15 cellular contexts compared by ENCODE assay signal in the genomic region with DNA sequence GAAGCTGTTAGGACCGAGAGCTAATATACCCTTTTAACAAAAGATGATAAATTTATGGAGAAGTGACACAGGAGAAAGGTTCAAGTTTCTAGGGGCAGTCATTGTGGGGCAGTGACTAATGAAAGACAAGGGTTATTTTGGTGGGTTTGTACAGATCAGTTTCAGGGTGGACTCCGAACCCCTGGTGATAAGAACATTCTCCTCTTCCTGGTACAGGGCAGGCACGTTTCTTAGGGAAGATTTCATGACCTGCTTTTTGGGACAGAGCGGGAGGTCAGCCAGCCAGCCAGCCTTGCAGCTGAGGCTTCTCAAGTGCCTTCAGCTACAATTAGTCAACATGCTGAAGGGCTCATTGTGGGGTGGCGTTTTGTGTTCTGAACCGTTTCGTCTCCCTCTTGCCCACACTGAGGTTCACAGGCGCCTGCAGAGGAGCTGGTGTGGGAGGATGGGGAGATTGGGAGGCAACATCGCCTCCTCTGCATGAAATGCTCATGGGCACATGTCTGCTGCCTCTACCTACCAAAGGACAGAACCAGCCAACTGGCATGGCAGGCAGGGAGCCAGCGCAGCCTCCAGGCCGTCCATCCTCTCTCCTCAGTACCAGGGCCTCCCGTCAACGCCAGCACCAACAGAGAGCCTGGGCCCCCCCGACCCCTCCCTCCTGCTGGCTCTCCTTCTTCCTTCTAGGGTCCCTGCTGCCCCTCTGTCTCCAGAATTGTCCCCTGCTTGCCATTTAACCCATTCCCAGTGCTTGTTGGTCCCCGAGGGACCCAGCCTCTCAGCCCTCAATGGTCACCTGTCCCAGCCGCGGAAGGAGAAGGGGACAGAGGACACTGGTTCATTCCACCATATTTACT. TPM values are rescaled to one million over a fixed set of nuclear protein-coding genes. Genes with fewer than 3 reads are reported as not detected.
DNase-seq lines count a peak whose midpoint lies in the region; ATAC-seq, FAIRE-seq and TF ChIP-seq lines count a peak whose summit lies in the region.
"Had no signal": no experiment of that assay in that cellular context is flagged by ENCODE, and none has a peak within 500 bp of the region (broad histone marks: within the 10 kb centered on the region; RNA-seq: fewer than 3 reads in every experiment).

No MANE protein-coding gene starts in this region.

- H3K9me3 ChIP-seq in Karpas-422 (ENCODE audit: low read length) = no peaks in the 10 kb centered on the region
- no peaks in the 10 kb centered on the region for H3K9me3 ChIP-seq in K562 (replicated peaks; ENCODE audit: control insufficient read depth, insufficient read depth, low read depth, low read length)
- H3K9me3 ChIP-seq in lower lobe of right lung = no peaks in the 10 kb centered on the region
- H3K9me3 ChIP-seq in smooth muscle cell (replicated peaks; ENCODE audit: low read depth) = no peaks in the 10 kb centered on the region
- H3K9me3 ChIP-seq in tibial artery = no peaks in the 10 kb centered on the region
- H3K9me3 ChIP-seq: BLaER1, esophagus muscularis mucosa, heart left ventricle had no signal

- H3K4me1 ChIP-seq in Karpas-422 (ENCODE audit: low read length) (no peaks in the 10 kb centered on the region), K562 (replicated peaks in 1 of 2; ENCODE audit: control insufficient read depth in 2 of 2, insufficient read depth in 2 of 2, low read length in 2 of 2) (peaks cover 21 to 22% of the 10 kb centered on the region in 2 experiments), lower lobe of right lung (peaks cover 4% of the 10 kb centered on the region), smooth muscle cell (ENCODE audit: low read depth) (peaks cover 10% of the 10 kb centered on the region), tibial artery (peaks cover 0 to 18% (median 0%) of the 10 kb centered on the region in 4 donors)

- no peak overlapping the region for H3K4me2 ChIP-seq in Karpas-422 (ENCODE audit: low read depth, low read length, poor library complexity, severe bottlenecking)
- H3K4me2 ChIP-seq in K562 (ENCODE audit: insufficient read depth, low read length) = no peak overlapping the region
- no peak overlapping the region for H3K4me2 ChIP-seq in smooth muscle cell
- H3K4me2 ChIP-seq: BLaER1, neural progenitor cell had no signal

- H3K79me2 ChIP-seq in Karpas-422 (ENCODE audit: low read length) = no peaks in the 10 kb centered on the region
- H3K79me2 ChIP-seq in K562 (ENCODE audit: control insufficient read depth, insufficient read depth, low read length) = no peaks in the 10 kb centered on the region
- H3K79me2 ChIP-seq in smooth muscle cell (ENCODE audit: low read depth) = no peaks in the 10 kb centered on the region

- no peak for TF ChIP-seq POLR2A in K562 (conservative IDR thresholded peaks at IDR 0.05)

- intact Hi-C loops in K562 (cut with micrococcal nuclease) = no loop called here
- intact Hi-C loops in lower lobe of right lung (cut with DNase I) = no loop called here
- intact Hi-C loops in tibial artery (cut with DNase I; ENCODE audit: low total_unique reads) = no loop called here

- H2AFZ ChIP-seq in Karpas-422 (ENCODE audit: low read length) (no peak overlapping the region), K562 (ENCODE audit: low read depth, low read length) (peak overlapping the region; percentile 76; the same call in 1 of the 2 replicates), smooth muscle cell (ENCODE audit: low read depth) (no peak overlapping the region)
- H2AFZ ChIP-seq: neural progenitor cell had no signal

- in situ Hi-C loops in K562 (cut with MboI) = no loop called here

- no TSS peak for BruUV-seq in K562 (replicated peaks; lab: Mats Ljungman, UMichigan)

- H3K9ac ChIP-seq in Karpas-422 (ENCODE audit: low read length) (no peak overlapping the region), K562 (ENCODE audit: insufficient read depth in 1 of 2, low read depth in 2 of 2, low read length in 2 of 2) (no peak overlapping the region), smooth muscle cell (ENCODE audit: low read depth) (peak overlapping the region; percentile 69)
- H3K9ac ChIP-seq: BLaER1, neural progenitor cell had no signal

- peaks cover 20% of the 10 kb centered on the region for H3F3A ChIP-seq in smooth muscle cell (ENCODE audit: low read depth)

- H3K9me1 ChIP-seq in K562 (ENCODE audit: control insufficient read depth, insufficient read depth, low read length) = no peaks in the 10 kb centered on the region

- H3K27me3 ChIP-seq in Karpas-422 (ENCODE audit: low read length) (no peaks in the 10 kb centered on the region), K562 (ENCODE audit: control insufficient read depth in 2 of 2, insufficient read depth in 2 of 2, low read length in 2 of 2) (peaks cover 2% of the 10 kb centered on the region in 2 experiments; a peak in 1 of 5 replicates), lower lobe of right lung (ENCODE audit: low read depth) (no peaks in the 10 kb centered on the region), smooth muscle cell (ENCODE audit: low read depth) (no peaks in the 10 kb centered on the region), tibial artery (no peaks in the 10 kb centered on the region)
- H3K27me3 ChIP-seq: BLaER1, dorsolateral prefrontal cortex, esophagus muscularis mucosa, heart left ventricle, neural progenitor cell had no signal

- no peak for FAIRE-seq in K562 (lab: Jason Lieb, UNC)

- CTCF ChIA-PET in K562 (lab: Yijun Ruan, JAX; ENCODE audit: low intra/inter-chr PET ratio) = no interaction called here

- TF ChIP-seq EP300 in K562 (IDR thresholded peaks at IDR 0.05; ENCODE audit: low read length) = no peak

- DNase-seq in Karpas-422 = peak; percentile 9
- DNase-seq in K562 (ENCODE audit: extremely low read depth in 1 of 4, low spot score in 3 of 4) = no peak
- DNase-seq in lower lobe of right lung = no peak
- DNase-seq in smooth muscle cell (lab: John Stamatoyannopoulos, UW; ENCODE audit: unreplicated experiment) = no peak
- no peak for DNase-seq in NCI-H526 (lab: John Stamatoyannopoulos, UW)
- no peak for DNase-seq in tibial artery
- no peak for DNase-seq in KG1 (lab: John Stamatoyannopoulos, UW)
- DNase-seq: activated T-cell treated with anti-CD3 and anti-CD28 coated beads, Interleukin-2, amount 50 U/mL, for 1 hour; dorsolateral prefrontal cortex; heart left ventricle; right cardiac atrium; stimulated activated CD4-positive, alpha-beta T cell treated with anti-CD3 and anti-CD28 coated beads, Interleukin-2, amount 100 ng/mL, for 48 hours had no signal

- ATAC-seq in K562 (no peak), lower lobe of right lung (peak; percentile 29 to 34)

- POLR2A ChIA-PET in K562 (lab: Yijun Ruan, JAX) = interaction anchor here (0.9 to 1.2 kb wide), 2 partner anchors 9 to 20 kb away, joined by 3 read pairs; no protein-coding TSS in a partner anchor

- H4K20me1 ChIP-seq in Karpas-422 (ENCODE audit: insufficient read depth, low read depth, low read length) (no peaks in the 10 kb centered on the region), K562 (replicated peaks; ENCODE audit: control insufficient read depth, insufficient read depth, low read length) (no peaks in the 10 kb centered on the region), smooth muscle cell (ENCODE audit: low read depth) (no peaks in the 10 kb centered on the region)

- no peak for TF ChIP-seq CTCF in K562 (IDR thresholded peaks at IDR 0.05 in 2 of 3, conservative IDR thresholded peaks at IDR 0.05 in 1 of 3; ENCODE audit: insufficient read depth in 2 of 3, low read depth in 1 of 3, low read length in 3 of 3)
- no peak for TF ChIP-seq CTCF in lower lobe of right lung (IDR thresholded peaks at IDR 0.05)
- no peak for TF ChIP-seq CTCF in smooth muscle cell (IDR thresholded peaks at IDR 0.05; ENCODE audit: borderline replicate concordance, insufficient read depth, poor library complexity, severe bottlenecking)
- no peak for TF ChIP-seq CTCF in tibial artery (IDR thresholded peaks at IDR 0.05)

- no peak overlapping the region for H3K4me3 ChIP-seq in Karpas-422 (ENCODE audit: low read length)
- H3K4me3 ChIP-seq in K562 = no peak overlapping the region
- no peak overlapping the region for H3K4me3 ChIP-seq in lower lobe of right lung
- H3K4me3 ChIP-seq in smooth muscle cell = no peak overlapping the region
- H3K4me3 ChIP-seq in tibial artery = no peak overlapping the region
- H3K4me3 ChIP-seq: BLaER1, dorsolateral prefrontal cortex, esophagus muscularis mucosa, heart left ventricle, neural progenitor cell had no signal

- WGBS in K562 (ENCODE audit: insufficient coverage, low coverage, missing lambda C conversion rate) = 61% methylated on average over 16 of the region's 17 CpGs
- 94% methylated on average over 17 of the region's 17 CpGs for WGBS in smooth muscle cell (ENCODE audit: low lambda C conversion rate)

- no peaks in the 10 kb centered on the region for H3K36me3 ChIP-seq in Karpas-422 (ENCODE audit: insufficient read depth, low read length)
- H3K36me3 ChIP-seq in K562 (ENCODE audit: control insufficient read depth, insufficient read depth, low read length) = no peaks in the 10 kb centered on the region
- H3K36me3 ChIP-seq in lower lobe of right lung = no peaks in the 10 kb centered on the region
- no peaks in the 10 kb centered on the region for H3K36me3 ChIP-seq in smooth muscle cell (ENCODE audit: low read depth)
- H3K36me3 ChIP-seq in tibial artery = peaks cover 0 to 7% (median 5%) of the 10 kb centered on the region in 3 donors
- H3K36me3 ChIP-seq: BLaER1, heart left ventricle, neural progenitor cell had no signal

- H3K9me2 ChIP-seq in Karpas-422 (replicated peaks; ENCODE audit: insufficient read depth, low read length) = no peaks in the 10 kb centered on the region

- TF ChIP-seq RAD21 in K562 (CRISPR knock-in tag; conservative IDR thresholded peaks at IDR 0.05 in 1 of 2, IDR thresholded peaks at IDR 0.05 in 1 of 2) = no peak

- H3K27ac ChIP-seq in Karpas-422 (ENCODE audit: low read length) = no peak overlapping the region
- H3K27ac ChIP-seq in K562 (ENCODE audit: extremely low read depth, low read depth, low read length) = peak overlapping the region; percentile 6; the same call in 1 of the 3 replicates
- no peak overlapping the region for H3K27ac ChIP-seq in lower lobe of right lung
- peak overlapping the region; percentile 85 for H3K27ac ChIP-seq in smooth muscle cell (ENCODE audit: low read depth)
- no peak overlapping the region for H3K27ac ChIP-seq in tibial artery
- H3K27ac ChIP-seq: BLaER1, dorsolateral prefrontal cortex, esophagus muscularis mucosa, heart left ventricle, neural progenitor cell had no signal

RNA-seq across cellular contexts. Expression of a gene that starts 9.6 kb away (rescaled TPM):
- total RNA-seq in Karpas-422 (2014; rRNA removed; shearing (Covaris generic); ENCODE audit: low replicate concordance) = 28.3 and 34.3 TPM in 2 replicates
- total RNA-seq in K562 (2011; cell fraction: chromatin; rRNA removed; ENCODE audit: low replicate concordance) = 8.3 and 13.4 TPM in 2 replicates
- total RNA-seq in K562 (2011; cell fraction: nucleolus; rRNA removed) = 10.8 and 11.2 TPM in 2 replicates
- total RNA-seq in K562 (2011; cell fraction: nucleoplasm; rRNA removed) = 15.5 and 19.1 TPM in 2 replicates
- total RNA-seq in K562 (2014; rRNA removed) = 22.3 and 22.9 TPM in 2 replicates
- 18.7 and 21.7 TPM in 2 replicates for total RNA-seq in K562 (2014; rRNA removed; fragmentation: Illumina TruSeq; extraction: Trizol)
- 15.6 and 17.6 TPM in 2 replicates for total RNA-seq in K562 (2015; rRNA removed; fragmentation: Illumina TruSeq; extraction: Trizol)
- 17.1 and 21.3 TPM in 2 replicates for total RNA-seq in K562 (2021)
- polyA plus RNA-seq in K562 (2011; rRNA removed) = 17.7 and 19.0 TPM in 2 replicates
- 15.7 and 19.8 TPM in 2 replicates for polyA plus RNA-seq in K562 (2011; cell fraction: cytosol; rRNA removed)
- 11.0 and 12.8 TPM in 2 replicates for polyA plus RNA-seq in K562 (2011; cell fraction: nucleus; rRNA removed)
- polyA plus RNA-seq in K562 (2012) = 16.6 and 23.6 TPM in 2 replicates
- polyA plus RNA-seq in K562 (2014; fragmentation: Illumina TruSeq; extraction: Trizol) = 20.3 and 22.6 TPM in 2 replicates
- 10 to 100 TPM; 12.3 to 14.5 TPM for polyA plus RNA-seq in K562 (2014; fragmentation: Nextera tagmentation; extraction: Ambion mirVana)
- polyA plus RNA-seq in K562 (2014; rRNA removed) = 27.9 and 29.9 TPM in 2 replicates
- polyA minus RNA-seq in K562 (2011; rRNA and poly(A)+ RNA removed) = 16.9 and 22.1 TPM in 2 replicates
- 6.8 and 7.9 TPM in 2 replicates for polyA minus RNA-seq in K562 (2011; cell fraction: cytosol; rRNA and poly(A)+ RNA removed)
- 5.1 and 10.0 TPM in 2 replicates for polyA minus RNA-seq in K562 (2011; cell fraction: nucleus; rRNA and poly(A)+ RNA removed)
- total RNA-seq in lower lobe of right lung = 39.4 TPM
- 54.6 and 61.1 TPM in 2 replicates for total RNA-seq in smooth muscle cell
- 35.6 and 54.4 TPM in 2 replicates for polyA plus RNA-seq in smooth muscle cell

RNA-seq across cellular contexts. Expression of a gene that starts 47.3 kb away (rescaled TPM):
- total RNA-seq in Karpas-422 (2014; rRNA removed; shearing (Covaris generic); ENCODE audit: low replicate concordance) = 30.7 and 44.4 TPM in 2 replicates
- total RNA-seq in K562 (2011; cell fraction: chromatin; rRNA removed; ENCODE audit: low replicate concordance) = 60.6 and 93.7 TPM in 2 replicates
- 51.7 and 62.2 TPM in 2 replicates for total RNA-seq in K562 (2011; cell fraction: nucleolus; rRNA removed)
- 58.4 and 67.3 TPM in 2 replicates for total RNA-seq in K562 (2011; cell fraction: nucleoplasm; rRNA removed)
- 11.2 and 12.8 TPM in 2 replicates for total RNA-seq in K562 (2014; rRNA removed)
- total RNA-seq in K562 (2014; rRNA removed; fragmentation: Illumina TruSeq; extraction: Trizol) = 12.8 and 14.7 TPM in 2 replicates
- 10.7 and 11.7 TPM in 2 replicates for total RNA-seq in K562 (2015; rRNA removed; fragmentation: Illumina TruSeq; extraction: Trizol)
- total RNA-seq in K562 (2021) = 14.2 and 17.4 TPM in 2 replicates
- 18.2 and 19.2 TPM in 2 replicates for polyA plus RNA-seq in K562 (2011; rRNA removed)
- 10.3 and 11.9 TPM in 2 replicates for polyA plus RNA-seq in K562 (2011; cell fraction: cytosol; rRNA removed)
- polyA plus RNA-seq in K562 (2011; cell fraction: nucleus; rRNA removed) = 50.1 and 55.3 TPM in 2 replicates
- polyA plus RNA-seq in K562 (2012) = 10.9 and 18.8 TPM in 2 replicates
- 11.0 and 12.8 TPM in 2 replicates for polyA plus RNA-seq in K562 (2014; fragmentation: Illumina TruSeq; extraction: Trizol)
- 10 to 100 TPM; 13.3 to 13.4 TPM for polyA plus RNA-seq in K562 (2014; fragmentation: Nextera tagmentation; extraction: Ambion mirVana)
- 12.8 and 19.5 TPM in 2 replicates for polyA plus RNA-seq in K562 (2014; rRNA removed)
- 14.8 and 16.9 TPM in 2 replicates for polyA minus RNA-seq in K562 (2011; rRNA and poly(A)+ RNA removed)
- 6.4 and 6.9 TPM in 2 replicates for polyA minus RNA-seq in K562 (2011; cell fraction: cytosol; rRNA and poly(A)+ RNA removed)
- 17.6 and 27.8 TPM in 2 replicates for polyA minus RNA-seq in K562 (2011; cell fraction: nucleus; rRNA and poly(A)+ RNA removed)
- total RNA-seq in lower lobe of right lung = 62.1 TPM
- 28.5 and 73.1 TPM in 2 replicates for total RNA-seq in smooth muscle cell
- polyA plus RNA-seq in smooth muscle cell = 33.6 and 36.7 TPM in 2 replicates

Comparison
In these comparisons a context has a peak if more than half of its experiments do, and no peak if none do; other contexts are left out.
1. H3K27ac ChIP-seq: peak in K562 (single experiment) and smooth muscle cell (single experiment); none in Karpas-422 (single experiment), lower lobe of right lung (single experiment) and tibial artery (0 of 2).